ENCODE assay signal across 19 cellular contexts in the genomic region with DNA sequence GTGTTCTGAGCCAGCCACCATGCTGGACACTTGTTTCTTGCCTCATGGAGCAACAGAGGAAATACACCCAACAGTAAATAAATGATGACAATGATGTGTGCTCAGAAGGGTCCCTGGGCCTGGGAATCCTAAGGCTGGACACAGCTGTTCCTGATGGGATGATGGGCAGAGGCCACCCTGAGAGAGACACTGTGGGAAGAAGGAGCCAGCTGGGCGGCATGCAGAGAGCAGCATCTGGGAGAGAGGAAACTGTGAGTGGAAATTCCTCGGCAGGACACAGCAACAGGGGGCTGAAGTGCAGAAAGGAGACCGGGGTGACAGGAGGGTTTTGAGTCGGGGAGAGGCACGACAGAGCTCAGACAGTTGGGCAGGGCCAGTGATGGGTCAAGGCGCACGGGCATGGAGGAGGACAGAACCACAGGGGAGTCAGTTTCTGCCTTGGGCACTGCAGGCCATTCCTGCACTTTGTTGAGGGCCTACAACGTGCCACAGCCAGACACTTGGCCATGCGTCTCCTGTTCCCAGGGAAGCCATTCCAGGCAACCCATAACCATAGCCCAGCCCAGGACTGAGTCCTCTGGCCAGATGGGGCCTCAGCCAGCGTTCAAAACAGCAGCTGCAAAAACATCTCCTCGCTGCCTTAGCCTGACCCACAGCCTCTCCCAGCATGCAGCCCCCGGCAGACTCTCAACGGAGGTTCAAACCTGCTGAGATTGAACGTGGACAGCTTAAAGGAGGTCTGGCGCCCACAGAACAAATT. TPM values are rescaled to one million over a fixed set of nuclear protein-coding genes. Genes with fewer than 3 reads are reported as not detected.
DNase-seq lines count a peak whose midpoint lies in the region; ATAC-seq and TF ChIP-seq lines count a peak whose summit lies in the region.
"Had no signal": no experiment of that assay in that cellular context is flagged by ENCODE, and none has a peak within 500 bp of the region (broad histone marks: within the 10 kb centered on the region; RNA-seq: fewer than 3 reads in every experiment).

No MANE protein-coding gene starts in this region.

- H3K27ac Mint-ChIP-seq in activated T-helper 2 cell treated with anti-CD3 and anti-CD28 coated beads, Interferon-gamma antibody, Interleukin-2, Interleukin-4, amounts not matched to agents 10 μg/mL and 5 μg/mL and 100 μg/mL, durations not matched to agents 14 hours and 24 hours and 36 hours: no peak overlapping the region
- no peak overlapping the region for H3K27ac Mint-ChIP-seq in activated T-helper 17 cell treated with anti-CD3 and anti-CD28 coated beads, Interleukin-2, amount 50 U/mL, for 72 hours
- H3K27ac Mint-ChIP-seq: activated CD4-positive, alpha-beta T cell treated with anti-CD3 and anti-CD28 coated beads for 36 hours; activated naive CD4-positive, alpha-beta T cell treated with anti-CD3 and anti-CD28 coated beads, Interleukin-2, amount 50 U/mL, for 72 hours; activated T-cell treated with anti-CD3 and anti-CD28 coated beads, Interleukin-2, amount 50 U/mL, for 72 hours; effector memory CD8-positive, alpha-beta T cell had no signal

- no peaks in the 10 kb centered on the region for H3K9me3 ChIP-seq in gastroesophageal sphincter
- H3K9me3 ChIP-seq in skeletal muscle tissue (ENCODE audit: control insufficient read depth in 3 of 3, low read length in 3 of 3): no peaks in the 10 kb centered on the region
- H3K9me3 ChIP-seq in left lung: no peaks in the 10 kb centered on the region
- H3K9me3 ChIP-seq: BLaER1 treated with 17β-estradiol and CSF1 and Interleukin-3, amounts not matched to agents 10 nM and 100 nM; esophagus muscularis mucosa; upper lobe of left lung had no signal

- no peaks in the 10 kb centered on the region for H3K9me3 Mint-ChIP-seq in activated T-helper 2 cell treated with anti-CD3 and anti-CD28 coated beads, Interferon-gamma antibody, Interleukin-2, Interleukin-4, amounts not matched to agents 10 μg/mL and 5 μg/mL and 100 μg/mL, durations not matched to agents 14 hours and 24 hours and 36 hours
- H3K9me3 Mint-ChIP-seq in activated T-helper 17 cell treated with anti-CD3 and anti-CD28 coated beads, Interleukin-2, amount 50 U/mL, for 72 hours: no peaks in the 10 kb centered on the region
- H3K9me3 Mint-ChIP-seq: activated naive CD4-positive, alpha-beta T cell treated with anti-CD3 and anti-CD28 coated beads, Interleukin-2, amount 50 U/mL, for 72 hours; activated T-cell treated with anti-CD3 and anti-CD28 coated beads, Interleukin-2, amount 50 U/mL, for 72 hours; effector memory CD8-positive, alpha-beta T cell had no signal

- WGBS in gastroesophageal sphincter (ENCODE audit: low coverage in 1 of 2), 2 donors: 56 to 62% methylated on average over 5 to 10 of the region's 15 CpGs

- intact Hi-C loops in activated T-helper 2 cell treated with anti-CD3 and anti-CD28 coated beads, Interferon-gamma antibody, Interleukin-2, Interleukin-4, amounts not matched to agents 10 μg/mL and 5 μg/mL and 100 μg/mL, durations not matched to agents 14 hours and 24 hours and 36 hours (cut with micrococcal nuclease): no loop called here
- intact Hi-C loops in left lung (cut with DNase I): no loop called here

- no peaks in the 10 kb centered on the region for H3K27me3 Mint-ChIP-seq in activated T-helper 2 cell treated with anti-CD3 and anti-CD28 coated beads, Interferon-gamma antibody, Interleukin-2, Interleukin-4, amounts not matched to agents 10 μg/mL and 5 μg/mL and 100 μg/mL, durations not matched to agents 14 hours and 24 hours and 36 hours (ENCODE audit: low read depth)
- H3K27me3 Mint-ChIP-seq in activated T-helper 17 cell treated with anti-CD3 and anti-CD28 coated beads, Interleukin-2, amount 50 U/mL, for 72 hours: peaks cover 16% of the 10 kb centered on the region

- H3K4me1 Mint-ChIP-seq in activated T-helper 2 cell treated with anti-CD3 and anti-CD28 coated beads, Interferon-gamma antibody, Interleukin-2, Interleukin-4, amounts not matched to agents 10 μg/mL and 5 μg/mL and 100 μg/mL, durations not matched to agents 14 hours and 24 hours and 36 hours (ENCODE audit: low read depth): no peaks in the 10 kb centered on the region
- no peaks in the 10 kb centered on the region for H3K4me1 Mint-ChIP-seq in activated T-helper 17 cell treated with anti-CD3 and anti-CD28 coated beads, Interleukin-2, amount 50 U/mL, for 72 hours
- H3K4me1 Mint-ChIP-seq: activated CD4-positive, alpha-beta T cell treated with anti-CD3 and anti-CD28 coated beads for 36 hours had no signal

- DNase-seq in SHP77 treated with DMSO at 0.1 percent for 48 hours (lab: John Stamatoyannopoulos, UW) (peak; percentile 18), midbrain (lab: John Stamatoyannopoulos, UW) (peak; percentile 31), A172 (ENCODE audit: low spot score) (no peak), left lung (no peak)
- no peak for DNase-seq in activated T-helper 2 cell treated with anti-CD3 and anti-CD28 coated beads, Interferon-gamma antibody, Interleukin-2, Interleukin-4, amounts not matched to agents 10 μg/mL and 5 μg/mL and 100 μg/mL, durations not matched to agents 14 hours and 24 hours and 36 hours (ENCODE audit: low spot score)
- DNase-seq: ACHN; activated CD4-positive, alpha-beta T cell treated with anti-CD3 and anti-CD28 coated beads for 36 hours; activated T-cell treated with anti-CD3 and anti-CD28 coated beads, Interleukin-2, amount 50 U/mL, for 72 hours; effector memory CD8-positive, alpha-beta T cell; NCI-H1694 treated with DMSO at 0.1 percent for 48 hours; NCI-H774; upper lobe of left lung had no signal

- TF ChIP-seq POLR2A in gastroesophageal sphincter (IDR thresholded peaks at IDR 0.05): no peak

- H3K36me3 Mint-ChIP-seq in activated T-helper 2 cell treated with anti-CD3 and anti-CD28 coated beads, Interferon-gamma antibody, Interleukin-2, Interleukin-4, amounts not matched to agents 10 μg/mL and 5 μg/mL and 100 μg/mL, durations not matched to agents 14 hours and 24 hours and 36 hours (ENCODE audit: low read depth): no peaks in the 10 kb centered on the region
- H3K36me3 Mint-ChIP-seq in activated T-helper 17 cell treated with anti-CD3 and anti-CD28 coated beads, Interleukin-2, amount 50 U/mL, for 72 hours (ENCODE audit: low read depth): no peaks in the 10 kb centered on the region
- H3K36me3 Mint-ChIP-seq: activated naive CD4-positive, alpha-beta T cell treated with anti-CD3 and anti-CD28 coated beads, Interleukin-2, amount 50 U/mL, for 72 hours had no signal

- H3K9ac ChIP-seq in skeletal muscle tissue (ENCODE audit: low read depth in 1 of 3, low read length in 3 of 3): peak overlapping the region in 1 of 3 donors; percentile 16
- H3K9ac ChIP-seq: BLaER1 treated with 17β-estradiol and CSF1 and Interleukin-3, amounts not matched to agents 10 nM and 100 nM had no signal

- no peak for TF ChIP-seq EP300 in gastroesophageal sphincter (IDR thresholded peaks at IDR 0.05)

- H3K27ac ChIP-seq in gastroesophageal sphincter (peak overlapping the region in 1 of 4 donors; percentile 19), skeletal muscle tissue (ENCODE audit: low read depth, low read length) (peak overlapping the region; percentile 60), left lung (no peak overlapping the region)
- H3K27ac ChIP-seq: esophagus muscularis mucosa had no signal

- no peak overlapping the region for H3K4me3 ChIP-seq in gastroesophageal sphincter
- H3K4me3 ChIP-seq in skeletal muscle tissue (ENCODE audit: low read length in 3 of 3): no peak overlapping the region
- H3K4me3 ChIP-seq in left lung: no peak overlapping the region
- H3K4me3 ChIP-seq: BLaER1 treated with 17β-estradiol and CSF1 and Interleukin-3, amounts not matched to agents 10 nM and 100 nM; esophagus muscularis mucosa; upper lobe of left lung had no signal

- peaks cover 0 to 19% (median 0%) of the 10 kb centered on the region in 3 donors for H3K4me1 ChIP-seq in gastroesophageal sphincter
- H3K4me1 ChIP-seq in skeletal muscle tissue (ENCODE audit: control insufficient read depth in 3 of 3, insufficient read depth in 3 of 3, low read length in 3 of 3): peaks cover 33 to 54% (median 48%) of the 10 kb centered on the region in 3 donors
- H3K4me1 ChIP-seq in left lung: peaks cover 0 to 5% of the 10 kb centered on the region in 2 donors

- ATAC-seq in gastroesophageal sphincter (peak; percentile 32), left lung (no peak)
- ATAC-seq in activated T-helper 17 cell treated with anti-CD3 and anti-CD28 coated beads, Interleukin-2, amount 50 U/mL, for 72 hours (replicated peaks): no peak
- ATAC-seq: activated CD4-positive, alpha-beta T cell treated with anti-CD3 and anti-CD28 coated beads for 36 hours; activated naive CD4-positive, alpha-beta T cell treated with anti-CD3 and anti-CD28 coated beads, Interleukin-2, amount 50 U/mL, for 72 hours; activated T-cell treated with anti-CD3 and anti-CD28 coated beads, Interleukin-2, amount 50 U/mL, for 72 hours; effector memory CD8-positive, alpha-beta T cell had no signal

- H3K27me3 ChIP-seq in gastroesophageal sphincter (peaks cover 46% of the 10 kb centered on the region), skeletal muscle tissue (ENCODE audit: control insufficient read depth in 3 of 3, insufficient read depth in 3 of 3, low read length in 3 of 3) (peaks cover 0 to 16% (median 12%) of the 10 kb centered on the region in 3 donors), left lung (no peaks in the 10 kb centered on the region)
- H3K27me3 ChIP-seq: BLaER1 treated with 17β-estradiol and CSF1 and Interleukin-3, amounts not matched to agents 10 nM and 100 nM; upper lobe of left lung had no signal

- TF ChIP-seq CTCF in gastroesophageal sphincter (IDR thresholded peaks at IDR 0.05) (no peak), left lung (IDR thresholded peaks at IDR 0.05) (no peak)

- no peak overlapping the region for H3K4me3 Mint-ChIP-seq in activated T-helper 2 cell treated with anti-CD3 and anti-CD28 coated beads, Interferon-gamma antibody, Interleukin-2, Interleukin-4, amounts not matched to agents 10 μg/mL and 5 μg/mL and 100 μg/mL, durations not matched to agents 14 hours and 24 hours and 36 hours (ENCODE audit: low read depth)
- no peak overlapping the region for H3K4me3 Mint-ChIP-seq in activated T-helper 17 cell treated with anti-CD3 and anti-CD28 coated beads, Interleukin-2, amount 50 U/mL, for 72 hours
- H3K4me3 Mint-ChIP-seq: activated CD4-positive, alpha-beta T cell treated with anti-CD3 and anti-CD28 coated beads for 36 hours; activated T-cell treated with anti-CD3 and anti-CD28 coated beads, Interleukin-2, amount 50 U/mL, for 72 hours; effector memory CD8-positive, alpha-beta T cell had no signal

- H3K36me3 ChIP-seq in gastroesophageal sphincter (no peaks in the 10 kb centered on the region), skeletal muscle tissue (ENCODE audit: control insufficient read depth in 3 of 3, insufficient read depth in 3 of 3, low read length in 3 of 3) (no peaks in the 10 kb centered on the region), left lung (no peaks in the 10 kb centered on the region)
- H3K36me3 ChIP-seq: BLaER1 treated with 17β-estradiol and CSF1 and Interleukin-3, amounts not matched to agents 10 nM and 100 nM; esophagus muscularis mucosa; upper lobe of left lung had no signal

RNA-seq across cellular contexts. Expression of a gene that starts 36.7 kb away (rescaled TPM):
- total RNA-seq in gastroesophageal sphincter (1 to 10 TPM in 1 of 4 donors, under 1 TPM in 2, not detected in 1; 0.62 to 2.5 (median 0.67) TPM), skeletal muscle tissue (2.6 TPM), left lung (1 to 10 TPM in 1 of 2 donors, under 1 TPM in 1; 0.97 to 1.7 TPM)
- total RNA-seq in A172 (2014; rRNA removed; shearing (Covaris generic)): not detected in 2 replicates
- not detected in 2 replicates for total RNA-seq in activated T-helper 2 cell treated with anti-CD3 and anti-CD28 coated beads, Interferon-gamma antibody, Interleukin-2, Interleukin-4, amounts not matched to agents 10 μg/mL and 5 μg/mL and 100 μg/mL, durations not matched to agents 14 hours and 24 hours and 36 hours
- total RNA-seq in activated T-helper 17 cell treated with anti-CD3 and anti-CD28 coated beads, Interleukin-2, amount 50 U/mL, for 72 hours: not detected
- total RNA-seq: activated CD4-positive, alpha-beta T cell treated with anti-CD3 and anti-CD28 coated beads for 36 hours; activated naive CD4-positive, alpha-beta T cell treated with anti-CD3 and anti-CD28 coated beads, Interleukin-2, amount 50 U/mL, for 72 hours; activated T-cell treated with anti-CD3 and anti-CD28 coated beads, Interleukin-2, amount 50 U/mL, for 72 hours; glomerular endothelial cell had no signal

Comparison
In these comparisons a context has a peak if more than half of its experiments do, and no peak if none do; other contexts are left out.
1. DNase-seq: peak in SHP77 treated with DMSO at 0.1 percent for 48 hours (single experiment) and midbrain (single experiment); none in A172 (single experiment), activated T-helper 2 cell treated with anti-CD3 and anti-CD28 coated beads, Interferon-gamma antibody, Interleukin-2, Interleukin-4, amounts not matched to agents 10 μg/mL and 5 μg/mL and 100 μg/mL, durations not matched to agents 14 hours and 24 hours and 36 hours (single experiment) and left lung (0 of 2).